Comparison of ENCODE assay signal across 15 cellular contexts in the genomic region with DNA sequence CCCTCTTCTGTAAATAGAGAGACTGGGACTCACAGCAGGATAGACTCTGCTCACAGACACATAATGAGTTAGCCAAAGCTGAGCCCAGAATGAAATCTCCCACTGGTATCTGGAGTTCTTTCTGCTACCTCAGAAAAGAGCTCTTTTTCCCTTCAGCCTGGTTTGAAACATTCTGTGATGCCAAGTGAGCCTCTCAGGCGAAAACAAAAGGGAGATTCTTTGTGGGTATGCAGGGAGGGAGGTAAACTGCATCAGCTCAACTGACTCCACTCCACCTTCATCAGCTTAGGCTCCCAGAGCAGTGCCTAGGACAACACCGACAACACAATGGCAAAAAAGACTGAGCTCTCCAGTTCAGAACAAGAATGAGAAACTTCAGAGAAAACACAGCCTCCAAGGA. TPM values are rescaled to one million over a fixed set of nuclear protein-coding genes. Genes with fewer than 3 reads are reported as not detected.
"Had no signal": no experiment of that assay in that cellular context is flagged by ENCODE, and none has a peak within 500 bp of the region (broad histone marks: within the 10 kb centered on the region; RNA-seq: fewer than 3 reads in every experiment).

No MANE protein-coding gene starts in this region.

- H3K27ac ChIP-seq: esophagus muscularis mucosa, testis, upper lobe of right lung had no signal

- H3K9me3 Mint-ChIP-seq: activated B cell treated with CpG ODN at 0.5 μM for 24 hours; activated naive CD8-positive, alpha-beta T cell treated with anti-CD3 and anti-CD28 coated beads, Interleukin-2, amount 10 ng/mL, durations not matched to agents 7 days and 5 days; activated T-helper 2 cell treated with anti-CD3 and anti-CD28 coated beads, Interferon-gamma antibody, Interleukin-2, Interleukin-4, amounts not matched to agents 10 μg/mL and 5 μg/mL and 100 μg/mL, durations not matched to agents 14 hours and 24 hours and 36 hours; dendritic cell treated with granulocyte-macrophage colony-stimulating factor and Interleukin-4, amounts not matched to agents 40 ng/mL and 50 ng/mL, for 4 days; nephron; T-helper 1 cell treated with Interleukin-12 subunit alpha and Interleukin-12 subunit beta and Interleukin-4 antibody, amounts not matched to agents 30 μg/mL and 1 μg/mL, for 36 hours had no signal

- H3K4me1 Mint-ChIP-seq: activated B cell treated with CpG ODN at 0.5 μM for 24 hours, nephron had no signal

- H3K27ac Mint-ChIP-seq: activated B cell treated with CpG ODN at 0.5 μM for 24 hours; activated naive CD8-positive, alpha-beta T cell treated with anti-CD3 and anti-CD28 coated beads, Interleukin-2, amount 10 ng/mL, durations not matched to agents 7 days and 5 days; activated T-helper 2 cell treated with anti-CD3 and anti-CD28 coated beads, Interferon-gamma antibody, Interleukin-2, Interleukin-4, amounts not matched to agents 10 μg/mL and 5 μg/mL and 100 μg/mL, durations not matched to agents 14 hours and 24 hours and 36 hours; dendritic cell treated with granulocyte-macrophage colony-stimulating factor and Interleukin-4, amounts not matched to agents 40 ng/mL and 50 ng/mL, for 4 days; nephron; T-helper 1 cell treated with Interleukin-12 subunit alpha and Interleukin-12 subunit beta and Interleukin-4 antibody, amounts not matched to agents 30 μg/mL and 1 μg/mL, for 36 hours had no signal

- ATAC-seq: SK-N-SH treated with all-trans-retinoic acid at 6 μM for 48 hours, upper lobe of right lung had no signal

- DNase-seq: activated B cell treated with CpG ODN at 0.5 μM for 24 hours; activated CD4-positive, alpha-beta T cell treated with anti-CD3 and anti-CD28 coated beads, Interleukin-2, amount 50 U/mL, for 1 hour; activated naive CD8-positive, alpha-beta T cell treated with anti-CD3 and anti-CD28 coated beads, Interleukin-2, amount 10 ng/mL, durations not matched to agents 7 days and 5 days; activated T-cell treated with anti-CD3 and anti-CD28 coated beads for 4 hours; stimulated activated CD4-positive, alpha-beta T cell treated with anti-CD3 and anti-CD28 coated beads, Interleukin-12 subunit alpha, Interleukin-12 subunit beta, amount 100 ng/mL, for 4 hours; stimulated activated naive CD4-positive, alpha-beta T cell; testis; upper lobe of right lung had no signal

- H3K4me3 Mint-ChIP-seq: activated B cell treated with CpG ODN at 0.5 μM for 24 hours; activated naive CD8-positive, alpha-beta T cell treated with anti-CD3 and anti-CD28 coated beads, Interleukin-2, amount 10 ng/mL, durations not matched to agents 7 days and 5 days; dendritic cell treated with granulocyte-macrophage colony-stimulating factor and Interleukin-4, amounts not matched to agents 40 ng/mL and 50 ng/mL, for 4 days; nephron; T-helper 1 cell treated with Interleukin-12 subunit alpha and Interleukin-12 subunit beta and Interleukin-4 antibody, amounts not matched to agents 30 μg/mL and 1 μg/mL, for 36 hours had no signal

- H3K27me3 Mint-ChIP-seq: activated B cell treated with CpG ODN at 0.5 μM for 24 hours; activated naive CD8-positive, alpha-beta T cell treated with anti-CD3 and anti-CD28 coated beads, Interleukin-2, amount 10 ng/mL, durations not matched to agents 7 days and 5 days; dendritic cell treated with granulocyte-macrophage colony-stimulating factor and Interleukin-4, amounts not matched to agents 40 ng/mL and 50 ng/mL, for 4 days had no signal

RNA-seq across cellular contexts. Expression of a gene that starts 55.1 kb away (rescaled TPM):
- total RNA-seq: activated B cell treated with CpG ODN at 0.5 μM for 24 hours; activated CD8-positive, alpha-beta memory T cell treated with anti-CD3 and anti-CD28 coated beads for 36 hours; activated naive CD8-positive, alpha-beta T cell treated with anti-CD3 and anti-CD28 coated beads, Interleukin-2, amount 10 ng/mL, durations not matched to agents 7 days and 5 days; activated T-helper 2 cell treated with anti-CD3 and anti-CD28 coated beads, Interferon-gamma antibody, Interleukin-2, Interleukin-4, amounts not matched to agents 10 μg/mL and 5 μg/mL and 100 μg/mL, durations not matched to agents 14 hours and 24 hours and 36 hours had no signal
